15 cellular contexts compared by ENCODE assay signal in the genomic region with DNA sequence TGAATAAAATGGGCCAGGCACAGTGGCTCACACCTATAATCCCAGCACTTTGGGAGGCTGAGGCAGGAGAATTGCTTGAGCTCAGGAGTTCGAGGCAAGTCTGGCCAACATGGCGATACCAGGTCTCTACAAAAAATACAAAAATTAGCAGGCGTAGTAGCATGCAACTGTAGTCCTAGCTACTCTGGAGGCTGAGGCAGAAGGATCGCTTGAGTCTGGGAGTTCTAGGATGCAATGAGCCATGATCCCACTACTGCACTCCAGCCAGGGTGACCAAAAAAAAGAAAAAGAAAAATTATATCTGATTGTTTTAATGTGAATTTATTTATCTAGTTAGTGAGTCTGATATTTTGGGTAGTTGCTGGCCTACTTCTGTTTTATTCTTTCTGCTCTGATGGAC. TPM values are rescaled to one million over a fixed set of nuclear protein-coding genes. Genes with fewer than 3 reads are reported as not detected.
DNase-seq lines count a peak whose midpoint lies in the region; ATAC-seq, FAIRE-seq and TF ChIP-seq lines count a peak whose summit lies in the region.
"Had no signal": no experiment of that assay in that cellular context is flagged by ENCODE, and none has a peak within 500 bp of the region (broad histone marks: within the 10 kb centered on the region; RNA-seq: fewer than 3 reads in every experiment).

No MANE protein-coding gene starts in this region.

- H3K9me3 ChIP-seq in A549 = no peaks in the 10 kb centered on the region
- no peaks in the 10 kb centered on the region for H3K9me3 ChIP-seq in T-helper 17 cell (ENCODE audit: control insufficient read depth, low read length, poor library complexity, severe bottlenecking)
- H3K9me3 ChIP-seq: esophagus squamous epithelium, vagina had no signal

- no peak for TF ChIP-seq RAD21 in A549 (conservative IDR thresholded peaks at IDR 0.05 in 1 of 2, IDR thresholded peaks at IDR 0.05 in 1 of 2)

- H3K4me3 Mint-ChIP-seq in T-helper 17 cell (no peak overlapping the region), progenitor cell of endocrine pancreas (ENCODE audit: low read depth) (no peak overlapping the region)

- H3K36me3 Mint-ChIP-seq in T-helper 17 cell (ENCODE audit: low read depth) = no peaks in the 10 kb centered on the region
- no peaks in the 10 kb centered on the region for H3K36me3 Mint-ChIP-seq in progenitor cell of endocrine pancreas (ENCODE audit: insufficient read depth)
- H3K36me3 Mint-ChIP-seq: CD8-positive, alpha-beta memory T cell; mesothelial cell of epicardium had no signal

- no peak for TF ChIP-seq POLR2A in A549 (IDR thresholded peaks at IDR 0.05; ENCODE audit: low read length)

- ATAC-seq in A549 (peak in 1 of 2 experiments; percentile 45; a peak in 3 of 6 replicates), GM21786 (IDR thresholded peaks at IDR 0.05; ENCODE audit: unreplicated experiment) (peak; percentile 12), T-helper 17 cell (no peak), HG02840 (IDR thresholded peaks at IDR 0.05; ENCODE audit: low FRiP score, unreplicated experiment) (no peak)

- no peak for DNase-seq in A549 (ENCODE audit: low read depth in 1 of 2, low spot score in 1 of 2)
- DNase-seq in T-helper 17 cell = no peak
- DNase-seq in mesenteric fat pad (ENCODE audit: low spot score) = peak; percentile 14
- no peak for DNase-seq in progenitor cell of endocrine pancreas (ENCODE audit: low spot score, unreplicated experiment)
- DNase-seq in activated CD4-positive, alpha-beta T cell treated with anti-CD3 and anti-CD28 coated beads for 48 hours = no peak
- DNase-seq in NCI-H526 (lab: John Stamatoyannopoulos, UW) = no peak
- DNase-seq: esophagus squamous epithelium had no signal

- H3K9me3 Mint-ChIP-seq in progenitor cell of endocrine pancreas (ENCODE audit: low read depth) = no peaks in the 10 kb centered on the region
- H3K9me3 Mint-ChIP-seq: activated CD4-positive, alpha-beta T cell treated with anti-CD3 and anti-CD28 coated beads, Interleukin-2, amount 10 ng/mL, durations not matched to agents 24 days and 14 days; CD8-positive, alpha-beta memory T cell; effector memory CD8-positive, alpha-beta T cell; mesothelial cell of epicardium; nephron had no signal

- WGBS in A549 (ENCODE audit: missing lambda C conversion rate) = 59% methylated on average over 4 of the region's 4 CpGs

- CTCF ChIA-PET in A549 (lab: Yijun Ruan, JAX) = interaction anchor here (0.6 to 6.2 kb wide), 48 partner anchors 9 to 1023 kb away, joined by 3 to 52 read pairs (median 4); a partner anchor contains a TSS

- TF ChIP-seq CTCF in A549 (IDR thresholded peaks at IDR 0.05) (no peak), progenitor cell of endocrine pancreas (IDR thresholded peaks at IDR 0.05; ENCODE audit: unreplicated experiment) (no peak)

- POLR2A ChIA-PET in A549 (lab: Yijun Ruan, JAX) = interaction anchor here (1.5 to 1.9 kb wide), 2 partner anchors 125 to 272 kb away, joined by 3 to 9 read pairs; no protein-coding TSS in a partner anchor

- H3K4me1 Mint-ChIP-seq in T-helper 17 cell (peaks cover 6% of the 10 kb centered on the region), progenitor cell of endocrine pancreas (ENCODE audit: low read depth) (peaks cover 3% of the 10 kb centered on the region)

- no peak overlapping the region for H3K27ac ChIP-seq in A549

- no peaks in the 10 kb centered on the region; the same call in 2 of the 3 replicates for H3K4me1 ChIP-seq in A549

- TF ChIP-seq EP300 in A549 (IDR thresholded peaks at IDR 0.05) = no peak

- H3K27me3 Mint-ChIP-seq in T-helper 17 cell (peaks cover 11% of the 10 kb centered on the region), progenitor cell of endocrine pancreas (peaks cover 4% of the 10 kb centered on the region)
- H3K27me3 Mint-ChIP-seq: activated CD4-positive, alpha-beta T cell treated with anti-CD3 and anti-CD28 coated beads, Interleukin-2, amount 10 ng/mL, durations not matched to agents 24 days and 14 days; effector memory CD8-positive, alpha-beta T cell had no signal

- no peak overlapping the region for H3K4me3 ChIP-seq in A549

- peak overlapping the region; percentile 84 for H3K27ac Mint-ChIP-seq in T-helper 17 cell
- H3K27ac Mint-ChIP-seq in progenitor cell of endocrine pancreas = no peak overlapping the region
- H3K27ac Mint-ChIP-seq: activated CD4-positive, alpha-beta T cell treated with anti-CD3 and anti-CD28 coated beads, Interleukin-2, amount 10 ng/mL, durations not matched to agents 24 days and 14 days; effector memory CD8-positive, alpha-beta T cell; mesothelial cell of epicardium had no signal

- FAIRE-seq in A549 (lab: Jason Lieb, UNC) = no peak

- H3K4me2 ChIP-seq in A549 = peak overlapping the region; percentile 82

TF ChIP-seq in A549, 52 proteins besides CTCF, POLR2A, EP300 and RAD21:
- TF ChIP-seq JUNB (IDR thresholded peaks at IDR 0.05) (no peak), HOXA7 (CRISPR knock-in tag; IDR thresholded peaks at IDR 0.05) (no peak), EHF (CRISPR knock-in tag; IDR thresholded peaks at IDR 0.05) (no peak), ZNF302 (CRISPR knock-in tag; IDR thresholded peaks at IDR 0.05) (no peak), RNF2 (IDR thresholded peaks at IDR 0.05; ENCODE audit: borderline replicate concordance, low read depth) (no peak), TFCP2L1 (CRISPR knock-in tag; IDR thresholded peaks at IDR 0.05) (no peak), ESRRA (IDR thresholded peaks at IDR 0.05; ENCODE audit: borderline replicate concordance, low read length) (no peak), FOSL2 (IDR thresholded peaks at IDR 0.05) (no peak), FOSL2 (CRISPR knock-in tag; IDR thresholded peaks at IDR 0.05) (no peak), MAZ (IDR thresholded peaks at IDR 0.05; ENCODE audit: borderline replicate concordance, low read depth, low read length) (no peak), TP53 (CRISPR knock-in tag; IDR thresholded peaks at IDR 0.05) (no peak), RCOR1 (IDR thresholded peaks at IDR 0.05; ENCODE audit: low read depth, low read length) (no peak), CEBPB (IDR thresholded peaks at IDR 0.05) (no peak), RARB (CRISPR knock-in tag; IDR thresholded peaks at IDR 0.05) (no peak), CBX8 (IDR thresholded peaks at IDR 0.05) (no peak)
- TF ChIP-seq, protein P1, sequence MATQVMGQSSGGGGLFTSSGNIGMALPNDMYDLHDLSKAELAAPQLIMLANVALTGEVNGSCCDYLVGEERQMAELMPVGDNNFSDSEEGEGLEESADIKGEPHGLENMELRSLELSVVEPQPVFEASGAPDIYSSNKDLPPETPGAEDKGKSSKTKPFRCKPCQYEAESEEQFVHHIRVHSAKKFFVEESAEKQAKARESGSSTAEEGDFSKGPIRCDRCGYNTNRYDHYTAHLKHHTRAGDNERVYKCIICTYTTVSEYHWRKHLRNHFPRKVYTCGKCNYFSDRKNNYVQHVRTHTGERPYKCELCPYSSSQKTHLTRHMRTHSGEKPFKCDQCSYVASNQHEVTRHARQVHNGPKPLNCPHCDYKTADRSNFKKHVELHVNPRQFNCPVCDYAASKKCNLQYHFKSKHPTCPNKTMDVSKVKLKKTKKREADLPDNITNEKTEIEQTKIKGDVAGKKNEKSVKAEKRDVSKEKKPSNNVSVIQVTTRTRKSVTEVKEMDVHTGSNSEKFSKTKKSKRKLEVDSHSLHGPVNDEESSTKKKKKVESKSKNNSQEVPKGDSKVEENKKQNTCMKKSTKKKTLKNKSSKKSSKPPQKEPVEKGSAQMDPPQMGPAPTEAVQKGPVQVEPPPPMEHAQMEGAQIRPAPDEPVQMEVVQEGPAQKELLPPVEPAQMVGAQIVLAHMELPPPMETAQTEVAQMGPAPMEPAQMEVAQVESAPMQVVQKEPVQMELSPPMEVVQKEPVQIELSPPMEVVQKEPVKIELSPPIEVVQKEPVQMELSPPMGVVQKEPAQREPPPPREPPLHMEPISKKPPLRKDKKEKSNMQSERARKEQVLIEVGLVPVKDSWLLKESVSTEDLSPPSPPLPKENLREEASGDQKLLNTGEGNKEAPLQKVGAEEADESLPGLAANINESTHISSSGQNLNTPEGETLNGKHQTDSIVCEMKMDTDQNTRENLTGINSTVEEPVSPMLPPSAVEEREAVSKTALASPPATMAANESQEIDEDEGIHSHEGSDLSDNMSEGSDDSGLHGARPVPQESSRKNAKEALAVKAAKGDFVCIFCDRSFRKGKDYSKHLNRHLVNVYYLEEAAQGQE (IDR thresholded peaks at IDR 0.05) = no peak

RNA-seq across cellular contexts. Expression of a gene that starts 7.0 kb away (rescaled TPM):
- polyA plus RNA-seq in A549 (2011; rRNA removed) (0.12 and 0.25 TPM in 2 replicates), A549 (2017; fragmentation: RNase III; extraction: RNeasy Plus Mini Kit Qiagen cat#74134 plus additional on column Dnase treatment) (0.29 to 0.89 TPM (median 0.40 TPM) in 3 replicates)
- polyA plus RNA-seq in A549 (2012; cell fraction: cytosol; rRNA removed) = 0.73 and 1.2 TPM in 2 replicates
- 0.94 and 1.5 TPM in 2 replicates for polyA plus RNA-seq in A549 (2012; cell fraction: nucleus; rRNA removed)
- polyA minus RNA-seq in A549 (2011; rRNA and poly(A)+ RNA removed) = 0.41 TPM in 1 of 2 replicates, not detected in the other
- total RNA-seq in T-helper 17 cell (under 1 TPM in 1 of 2 donors, not detected in 1; 0.34 TPM), mesenteric fat pad (2.4 TPM), progenitor cell of endocrine pancreas (not detected in 2 replicates)
- total RNA-seq: CD8-positive, alpha-beta memory T cell had no signal
- polyA plus RNA-seq: CD8-positive, alpha-beta memory T cell had no signal

RNA-seq across cellular contexts. Expression of a gene that starts 32.4 kb away (rescaled TPM):
- polyA plus RNA-seq in A549 (2011; rRNA removed) (10.8 and 13.1 TPM in 2 replicates), A549 (2017; fragmentation: RNase III; extraction: RNeasy Plus Mini Kit Qiagen cat#74134 plus additional on column Dnase treatment) (27.1 to 37.4 TPM (median 33.5 TPM) in 3 replicates)
- 52.8 and 65.7 TPM in 2 replicates for polyA plus RNA-seq in A549 (2012; cell fraction: cytosol; rRNA removed)
- polyA plus RNA-seq in A549 (2012; cell fraction: nucleus; rRNA removed) = 97.7 and 160 TPM in 2 replicates
- polyA minus RNA-seq in A549 (2011; rRNA and poly(A)+ RNA removed) = 11.4 and 19.0 TPM in 2 replicates
- total RNA-seq in T-helper 17 cell (1 to 10 TPM; 4.4 to 6.9 TPM), mesenteric fat pad (50.3 TPM), progenitor cell of endocrine pancreas (55.0 and 57.1 TPM in 2 replicates)
- polyA plus RNA-seq: CD8-positive, alpha-beta memory T cell had no signal
